9 cellular contexts compared by ENCODE assay signal in the genomic region with DNA sequence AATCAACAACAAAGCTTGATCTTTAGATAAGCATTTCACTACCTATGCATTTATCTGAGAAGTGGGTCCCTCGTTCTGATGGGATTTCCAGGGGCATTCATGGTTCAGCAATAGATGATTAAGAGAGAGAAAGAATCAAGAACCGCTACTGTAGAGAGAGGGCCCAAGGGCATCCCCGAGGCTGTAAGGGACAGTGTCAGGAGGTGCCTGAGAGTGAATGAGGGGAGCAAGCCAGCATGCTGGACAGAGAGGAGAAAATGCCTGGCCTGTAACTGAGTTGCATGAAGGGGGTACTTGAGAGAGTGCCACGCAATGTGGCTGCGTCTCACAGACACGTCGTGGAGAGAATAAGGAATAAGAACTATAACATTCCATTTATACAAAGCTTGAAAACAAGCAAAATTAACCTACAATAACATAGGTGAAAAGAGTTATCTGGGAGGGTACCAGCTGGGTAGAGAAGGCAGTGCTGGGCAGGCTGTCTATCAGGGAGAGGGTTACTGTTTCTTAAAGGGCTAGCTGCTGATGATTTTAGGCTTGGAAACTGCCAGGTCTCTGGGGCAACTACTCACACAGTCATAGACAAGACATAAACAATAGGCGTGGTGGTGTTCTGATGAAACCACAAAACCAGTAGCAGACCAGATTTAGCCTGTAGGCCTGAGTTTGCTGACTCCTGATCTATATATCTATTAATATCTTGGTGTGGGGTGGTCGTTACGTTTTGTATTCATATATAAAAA.
DNase-seq lines count a peak whose midpoint lies in the region; FAIRE-seq and TF ChIP-seq lines count a peak whose summit lies in the region.
"Had no signal": no experiment of that assay in that cellular context is flagged by ENCODE, and none has a peak within 500 bp of the region (broad histone marks: within the 10 kb centered on the region; RNA-seq: fewer than 3 reads in every experiment).

No MANE protein-coding gene starts in this region.

- H3K4me1 Mint-ChIP-seq in activated T-helper 1 cell treated with anti-CD3 and anti-CD28 coated beads, Interleukin-12 subunit alpha, Interleukin-12 subunit beta, Interleukin-2, Interleukin-4 antibody, amounts not matched to agents 30 ng/mL and 10 ng/mL and 1 ng/mL, durations not matched to agents 14 hours and 24 hours and 36 hours (ENCODE audit: low read depth), result peaks cover 52% of the 10 kb centered on the region
- peaks cover 46 to 52% of the 10 kb centered on the region in 2 donors for H3K4me1 Mint-ChIP-seq in immature natural killer cell

- DNase-seq in H4 (ENCODE audit: low spot score) (peak; percentile 83), immature natural killer cell (peak; percentile 21 to 65 (median 50)), NCI-H345 (lab: John Stamatoyannopoulos, UW) (no peak), SKM-1 treated with dmso at 0.1 percent for 144 hours (lab: John Stamatoyannopoulos, UW; ENCODE audit: unreplicated experiment) (no peak), GM19239 (ENCODE audit: insufficient read length, low spot score) (no peak), colonic mucosa (no peak)
- DNase-seq in activated T-helper 1 cell treated with anti-CD3 and anti-CD28 coated beads, Interleukin-12 subunit alpha, Interleukin-12 subunit beta, Interleukin-2, Interleukin-4 antibody, amounts not matched to agents 30 ng/mL and 10 ng/mL and 1 ng/mL, durations not matched to agents 14 hours and 24 hours and 36 hours (ENCODE audit: low spot score), result no peak
- DNase-seq: upper lobe of left lung had no signal

- H4K20me1 ChIP-seq in BLaER1 treated with 17β-estradiol and CSF1 and Interleukin-3, amounts not matched to agents 10 nM and 100 nM, result no peaks in the 10 kb centered on the region

- H3K27me3 ChIP-seq in BLaER1 treated with 17β-estradiol and CSF1 and Interleukin-3, amounts not matched to agents 10 nM and 100 nM, result no peaks in the 10 kb centered on the region
- no peaks in the 10 kb centered on the region for H3K27me3 ChIP-seq in colonic mucosa
- H3K27me3 ChIP-seq: upper lobe of left lung had no signal

- H3K9me3 ChIP-seq in BLaER1 treated with 17β-estradiol and CSF1 and Interleukin-3, amounts not matched to agents 10 nM and 100 nM (replicated peaks in 1 of 11), result peaks cover 0 to 10% (median 4%) of the 10 kb centered on the region in 11 experiments; a peak in 5 of 22 replicates
- no peaks in the 10 kb centered on the region for H3K9me3 ChIP-seq in colonic mucosa
- H3K9me3 ChIP-seq: upper lobe of left lung had no signal

- intact Hi-C loops in activated T-helper 1 cell treated with anti-CD3 and anti-CD28 coated beads, Interleukin-12 subunit alpha, Interleukin-12 subunit beta, Interleukin-2, Interleukin-4 antibody, amounts not matched to agents 30 ng/mL and 10 ng/mL and 1 ng/mL, durations not matched to agents 14 hours and 24 hours and 36 hours (cut with micrococcal nuclease), result loop anchor here (5.0 to 10.0 kb wide), 2 partner anchors 110 to 358 kb away; no protein-coding TSS in a partner anchor
- intact Hi-C loops in colonic mucosa (cut with DNase I), result no loop called here

- H3K4me2 ChIP-seq in BLaER1 treated with 17β-estradiol and CSF1 and Interleukin-3, amounts not matched to agents 10 nM and 100 nM, result peak overlapping the region; percentile 57 to 86 (median 74)

- peak overlapping the region in 9 of 11 experiments; percentile 32 to 85 (median 68); a peak in 16 of 22 replicates for H3K27ac ChIP-seq in BLaER1 treated with 17β-estradiol and CSF1 and Interleukin-3, amounts not matched to agents 10 nM and 100 nM
- H3K27ac ChIP-seq in colonic mucosa, result no peak overlapping the region
- H3K27ac ChIP-seq: upper lobe of left lung had no signal

- no peak for TF ChIP-seq CTCF in colonic mucosa (IDR thresholded peaks at IDR 0.05)

- FAIRE-seq in GM19239 (lab: Jason Lieb, UNC), result no peak

- H3K9ac ChIP-seq in BLaER1 treated with 17β-estradiol and CSF1 and Interleukin-3, amounts not matched to agents 10 nM and 100 nM, result peak overlapping the region in 8 of 11 experiments; percentile 31 to 70 (median 38); a peak in 11 of 22 replicates
- H3K9ac ChIP-seq in colonic mucosa (ENCODE audit: low read depth in 2 of 2, low read length in 2 of 2), result no peak overlapping the region

- H3K4me3 ChIP-seq in BLaER1 treated with 17β-estradiol and CSF1 and Interleukin-3, amounts not matched to agents 10 nM and 100 nM, result no peak overlapping the region
- no peak overlapping the region for H3K4me3 ChIP-seq in colonic mucosa
- H3K4me3 ChIP-seq: upper lobe of left lung had no signal

- H3K4me1 ChIP-seq in BLaER1 treated with 17β-estradiol and CSF1 and Interleukin-3, amounts not matched to agents 10 nM and 100 nM, result peaks cover 47 to 67% (median 53%) of the 10 kb centered on the region in 10 experiments
- no peaks in the 10 kb centered on the region for H3K4me1 ChIP-seq in colonic mucosa

- H3K36me3 ChIP-seq in BLaER1 treated with 17β-estradiol and CSF1 and Interleukin-3, amounts not matched to agents 10 nM and 100 nM, result no peaks in the 10 kb centered on the region
- no peaks in the 10 kb centered on the region for H3K36me3 ChIP-seq in colonic mucosa
- H3K36me3 ChIP-seq: upper lobe of left lung had no signal

- H3K9me3 Mint-ChIP-seq in activated T-helper 1 cell treated with anti-CD3 and anti-CD28 coated beads, Interleukin-12 subunit alpha, Interleukin-12 subunit beta, Interleukin-2, Interleukin-4 antibody, amounts not matched to agents 30 ng/mL and 10 ng/mL and 1 ng/mL, durations not matched to agents 14 hours and 24 hours and 36 hours, result no peaks in the 10 kb centered on the region
- H3K9me3 Mint-ChIP-seq in immature natural killer cell, result no peaks in the 10 kb centered on the region

- no peak overlapping the region for H3K4me3 Mint-ChIP-seq in activated T-helper 1 cell treated with anti-CD3 and anti-CD28 coated beads, Interleukin-12 subunit alpha, Interleukin-12 subunit beta, Interleukin-2, Interleukin-4 antibody, amounts not matched to agents 30 ng/mL and 10 ng/mL and 1 ng/mL, durations not matched to agents 14 hours and 24 hours and 36 hours
- H3K4me3 Mint-ChIP-seq in immature natural killer cell, result peak overlapping the region; percentile 4 to 39 (median 10)

- H3K27me3 Mint-ChIP-seq in activated T-helper 1 cell treated with anti-CD3 and anti-CD28 coated beads, Interleukin-12 subunit alpha, Interleukin-12 subunit beta, Interleukin-2, Interleukin-4 antibody, amounts not matched to agents 30 ng/mL and 10 ng/mL and 1 ng/mL, durations not matched to agents 14 hours and 24 hours and 36 hours (ENCODE audit: insufficient read depth), result no peaks in the 10 kb centered on the region
- peaks cover 2 to 13% (median 13%) of the 10 kb centered on the region in 3 donors for H3K27me3 Mint-ChIP-seq in immature natural killer cell (ENCODE audit: low read depth in 3 of 3)

- H3K36me3 Mint-ChIP-seq in activated T-helper 1 cell treated with anti-CD3 and anti-CD28 coated beads, Interleukin-12 subunit alpha, Interleukin-12 subunit beta, Interleukin-2, Interleukin-4 antibody, amounts not matched to agents 30 ng/mL and 10 ng/mL and 1 ng/mL, durations not matched to agents 14 hours and 24 hours and 36 hours (ENCODE audit: low read depth), result peaks cover 3% of the 10 kb centered on the region
- H3K36me3 Mint-ChIP-seq in immature natural killer cell, result peaks cover 0 to 4% (median 0%) of the 10 kb centered on the region in 3 donors

- H3K27ac Mint-ChIP-seq in activated T-helper 1 cell treated with anti-CD3 and anti-CD28 coated beads, Interleukin-12 subunit alpha, Interleukin-12 subunit beta, Interleukin-2, Interleukin-4 antibody, amounts not matched to agents 30 ng/mL and 10 ng/mL and 1 ng/mL, durations not matched to agents 14 hours and 24 hours and 36 hours, result peak overlapping the region; percentile 3
- peak overlapping the region in 3 of 6 donors; percentile 20 to 76 (median 63) for H3K27ac Mint-ChIP-seq in immature natural killer cell

Comparison
In these comparisons a context has a peak if more than half of its experiments do, and no peak if none do; other contexts are left out.
1. H3K9ac ChIP-seq: peak in BLaER1 treated with 17β-estradiol and CSF1 and Interleukin-3, amounts not matched to agents 10 nM and 100 nM (8 of 11); none in colonic mucosa (0 of 2).
2. DNase-seq: peak in H4 (single experiment) and immature natural killer cell (3 of 3); none in activated T-helper 1 cell treated with anti-CD3 and anti-CD28 coated beads, Interleukin-12 subunit alpha, Interleukin-12 subunit beta, Interleukin-2, Interleukin-4 antibody, amounts not matched to agents 30 ng/mL and 10 ng/mL and 1 ng/mL, durations not matched to agents 14 hours and 24 hours and 36 hours (single experiment), NCI-H345 (single experiment), SKM-1 treated with dmso at 0.1 percent for 144 hours (single experiment), GM19239 (single experiment) and colonic mucosa (single experiment).